ENCODE assay signal across 19 cellular contexts in genomic region chr2:220057922-220058321, GRCh38.
"Had no signal": no experiment of that assay in that cellular context is flagged by ENCODE, and none has a peak within 500 bp of the region (broad histone marks: within the 10 kb centered on the region; RNA-seq: fewer than 3 reads in every experiment).

No MANE protein-coding gene starts in this region.

- H3K27me3 ChIP-seq: adrenal gland had no signal

- H3K4me1 ChIP-seq: adrenal gland had no signal

- H3K9me3 Mint-ChIP-seq: activated CD8-positive, alpha-beta T cell treated with anti-CD3 and anti-CD28 coated beads for 36 hours; activated naive CD8-positive, alpha-beta T cell treated with anti-CD3 and anti-CD28 coated beads, Interleukin-2, amount 10 ng/mL, durations not matched to agents 7 days and 5 days had no signal

- H3K27me3 Mint-ChIP-seq: activated naive CD8-positive, alpha-beta T cell treated with anti-CD3 and anti-CD28 coated beads, Interleukin-2, amount 10 ng/mL, durations not matched to agents 7 days and 5 days had no signal

- ATAC-seq: activated CD4-positive, alpha-beta T cell treated with anti-CD3 and anti-CD28 coated beads for 36 hours; activated CD8-positive, alpha-beta T cell treated with anti-CD3 and anti-CD28 coated beads for 36 hours; activated T-cell treated with anti-CD3 and anti-CD28 coated beads, Interleukin-2, amount 50 U/mL, for 72 hours; PC-3; T-helper 17 cell had no signal

- H3K4me3 Mint-ChIP-seq: activated CD4-positive, alpha-beta T cell treated with anti-CD3 and anti-CD28 coated beads for 36 hours; activated CD8-positive, alpha-beta T cell treated with anti-CD3 and anti-CD28 coated beads for 36 hours; activated naive CD8-positive, alpha-beta T cell treated with anti-CD3 and anti-CD28 coated beads, Interleukin-2, amount 10 ng/mL, durations not matched to agents 7 days and 5 days; activated T-cell treated with anti-CD3 and anti-CD28 coated beads, Interleukin-2, amount 50 U/mL, for 72 hours; T-helper 17 cell had no signal

- H3K4me1 Mint-ChIP-seq: activated CD4-positive, alpha-beta T cell treated with anti-CD3 and anti-CD28 coated beads for 36 hours; activated naive CD8-positive, alpha-beta T cell treated with anti-CD3 and anti-CD28 coated beads, Interleukin-2, amount 10 ng/mL, durations not matched to agents 7 days and 5 days; T-helper 17 cell had no signal

- H3K27ac Mint-ChIP-seq: activated CD4-positive, alpha-beta T cell treated with anti-CD3 and anti-CD28 coated beads for 36 hours; activated CD8-positive, alpha-beta T cell treated with anti-CD3 and anti-CD28 coated beads for 36 hours; activated naive CD8-positive, alpha-beta T cell treated with anti-CD3 and anti-CD28 coated beads, Interleukin-2, amount 10 ng/mL, durations not matched to agents 7 days and 5 days; activated T-cell treated with anti-CD3 and anti-CD28 coated beads, Interleukin-2, amount 50 U/mL, for 72 hours; T-helper 17 cell had no signal

- H3K36me3 ChIP-seq: adrenal gland had no signal

- H3K27ac ChIP-seq: adrenal gland, VCaP had no signal

- DNase-seq: activated CD4-positive, alpha-beta T cell treated with anti-CD3 and anti-CD28 coated beads for 36 hours; activated CD8-positive, alpha-beta memory T cell treated with anti-CD3 and anti-CD28 coated beads, Interleukin-2, amount 50 U/mL, for 4 hours; activated CD8-positive, alpha-beta T cell treated with anti-CD3 and anti-CD28 coated beads for 36 hours; activated naive CD4-positive, alpha-beta T cell treated with anti-CD3 and anti-CD28 coated beads, Interleukin-2, amount 50 U/mL, for 16 hours; activated naive CD8-positive, alpha-beta T cell treated with anti-CD3 and anti-CD28 coated beads, Interleukin-2, amount 10 ng/mL, durations not matched to agents 7 days and 5 days; activated T-cell treated with anti-CD3 and anti-CD28 coated beads, Interleukin-2, amount 50 U/mL, for 72 hours; adrenal gland; anterior cingulate cortex; Kasumi-1; KBM-7; NCI-H146; NCI-H2171; NCI-H2227 treated with DMSO at 0.1 percent for 48 hours; NCI-H510A; PC-3; SHP77 treated with DMSO at 0.1 percent for 48 hours; T-helper 17 cell; T-helper 9 cell had no signal

- H3K4me3 ChIP-seq: adrenal gland had no signal

- H3K36me3 Mint-ChIP-seq: activated naive CD8-positive, alpha-beta T cell treated with anti-CD3 and anti-CD28 coated beads, Interleukin-2, amount 10 ng/mL, durations not matched to agents 7 days and 5 days had no signal

- H3K9me3 ChIP-seq: adrenal gland had no signal
